18 cellular contexts compared by ENCODE assay signal in genomic region chr4:145890689-145891088, GRCh38. TPM values are rescaled to one million over a fixed set of nuclear protein-coding genes. Genes with fewer than 3 reads are reported as not detected.
DNase-seq lines count a peak whose midpoint lies in the region; ATAC-seq and TF ChIP-seq lines count a peak whose summit lies in the region.
"Had no signal": no experiment of that assay in that cellular context is flagged by ENCODE, and none has a peak within 500 bp of the region (broad histone marks: within the 10 kb centered on the region; RNA-seq: fewer than 3 reads in every experiment).

No MANE protein-coding gene starts in this region.

- H3K36me3 ChIP-seq in BLaER1 (peaks cover 33% of the 10 kb centered on the region), HUES48 (ENCODE audit: control insufficient read depth, insufficient read depth, low read length) (peaks cover 21% of the 10 kb centered on the region), mucosa of descending colon (ENCODE audit: low read depth) (no peaks in the 10 kb centered on the region)

- H3K4me2 ChIP-seq in BLaER1, result peak overlapping the region; percentile 69
- H3K4me2 ChIP-seq: KMS-11 had no signal

- H3K4me1 Mint-ChIP-seq in glutamatergic neuron (ENCODE audit: low read depth, unreplicated experiment), result peaks cover 49% of the 10 kb centered on the region
- peaks cover 70% of the 10 kb centered on the region for H3K4me1 Mint-ChIP-seq in stimulated activated memory B cell treated with anti-CD40 and anti-IgM and Interleukin-4, amounts not matched to agents 10 μg/mL and 1 μg/mL and 100 μg/mL, for 72 hours

- H3K27ac ChIP-seq in BLaER1 (peak overlapping the region; percentile 45), HUES48 (ENCODE audit: low read depth, low read length) (peak overlapping the region; percentile 37)
- H3K27ac ChIP-seq: KMS-11 had no signal

- peak overlapping the region; percentile 66 for H3K4me3 Mint-ChIP-seq in glutamatergic neuron (ENCODE audit: unreplicated experiment)
- H3K4me3 Mint-ChIP-seq in stimulated activated memory B cell treated with anti-CD40 and anti-IgM and Interleukin-4, amounts not matched to agents 10 μg/mL and 1 μg/mL and 100 μg/mL, for 72 hours, result no peak overlapping the region

- ATAC-seq in stimulated activated memory B cell treated with anti-CD40 and anti-IgM and Interleukin-4, amounts not matched to agents 10 μg/mL and 1 μg/mL and 100 μg/mL, for 72 hours, result no peak
- ATAC-seq in HG03457 (IDR thresholded peaks at IDR 0.05; ENCODE audit: unreplicated experiment) (no peak), mucosa of descending colon (no peak), GM18502 (IDR thresholded peaks at IDR 0.05; ENCODE audit: poor library complexity, unreplicated experiment) (no peak)
- ATAC-seq: HCT116, PC-3 had no signal

- no peak for DNase-seq in glutamatergic neuron
- DNase-seq in mucosa of descending colon, result no peak
- DNase-seq: DMS79, GOT3, IMR-90, NCI-H1694, NCI-H2081 treated with DMSO at 0.1 percent for 48 hours, NCI-H2171 treated with DMSO at 0.1 percent for 48 hours, NCI-H524 treated with DMSO at 0.1 percent for 48 hours, PC-3, SHP77 had no signal

- no peaks in the 10 kb centered on the region for H3K27me3 ChIP-seq in BLaER1
- H3K27me3 ChIP-seq in HUES48 (ENCODE audit: control insufficient read depth, insufficient read depth, low read length), result no peaks in the 10 kb centered on the region

- peaks cover 52% of the 10 kb centered on the region for H3K4me1 ChIP-seq in BLaER1
- H3K4me1 ChIP-seq in HUES48 (ENCODE audit: control insufficient read depth, insufficient read depth, low read length), result peaks cover 68% of the 10 kb centered on the region
- no peaks in the 10 kb centered on the region for H3K4me1 ChIP-seq in mucosa of descending colon (ENCODE audit: low read depth)

- H3K27me3 Mint-ChIP-seq in glutamatergic neuron (ENCODE audit: unreplicated experiment), result peaks cover 6% of the 10 kb centered on the region
- no peaks in the 10 kb centered on the region for H3K27me3 Mint-ChIP-seq in stimulated activated memory B cell treated with anti-CD40 and anti-IgM and Interleukin-4, amounts not matched to agents 10 μg/mL and 1 μg/mL and 100 μg/mL, for 72 hours

- intact Hi-C loops in mucosa of descending colon (cut with DNase I, micrococcal nuclease), result no loop called here

- H3K27ac Mint-ChIP-seq in glutamatergic neuron (ENCODE audit: unreplicated experiment), result peak overlapping the region; percentile 34
- peak overlapping the region; percentile 49 for H3K27ac Mint-ChIP-seq in stimulated activated memory B cell treated with anti-CD40 and anti-IgM and Interleukin-4, amounts not matched to agents 10 μg/mL and 1 μg/mL and 100 μg/mL, for 72 hours

- peaks cover 3% of the 10 kb centered on the region for H3K9me3 Mint-ChIP-seq in glutamatergic neuron (ENCODE audit: unreplicated experiment)
- no peaks in the 10 kb centered on the region for H3K9me3 Mint-ChIP-seq in stimulated activated memory B cell treated with anti-CD40 and anti-IgM and Interleukin-4, amounts not matched to agents 10 μg/mL and 1 μg/mL and 100 μg/mL, for 72 hours

- no peak overlapping the region for H3K4me3 ChIP-seq in BLaER1
- H3K4me3 ChIP-seq in HUES48 (ENCODE audit: low read depth, low read length), result no peak overlapping the region
- H3K4me3 ChIP-seq in mucosa of descending colon, result no peak overlapping the region

- no peak for TF ChIP-seq CTCF in glutamatergic neuron (IDR thresholded peaks at IDR 0.05; ENCODE audit: partially characterized antibody, unreplicated experiment)
- TF ChIP-seq CTCF in mucosa of descending colon (IDR thresholded peaks at IDR 0.05), result no peak

- H3K36me3 Mint-ChIP-seq in glutamatergic neuron (ENCODE audit: unreplicated experiment), result no peaks in the 10 kb centered on the region
- peaks cover 39% of the 10 kb centered on the region for H3K36me3 Mint-ChIP-seq in stimulated activated memory B cell treated with anti-CD40 and anti-IgM and Interleukin-4, amounts not matched to agents 10 μg/mL and 1 μg/mL and 100 μg/mL, for 72 hours

- peak overlapping the region; percentile 5; the same call in 1 of the 2 replicates for H3K9ac ChIP-seq in BLaER1
- H3K9ac ChIP-seq in HUES48 (ENCODE audit: low read depth, low read length), result no peak overlapping the region
- H3K9ac ChIP-seq: KMS-11 had no signal

- H3K9me3 ChIP-seq in BLaER1 (no peaks in the 10 kb centered on the region), HUES48 (ENCODE audit: control insufficient read depth, insufficient read depth, low read length) (no peaks in the 10 kb centered on the region), mucosa of descending colon (no peaks in the 10 kb centered on the region)

- peaks cover 34% of the 10 kb centered on the region for H4K20me1 ChIP-seq in BLaER1

RNA-seq across cellular contexts. Expression of gene ZNF827, which starts 47.9 kb away (rescaled TPM):
- total RNA-seq in glutamatergic neuron (ENCODE audit: unreplicated experiment) (227 TPM), mucosa of descending colon (10 to 100 TPM; 21.9 to 37.4 (median 29.7) TPM)
